Comparison of ENCODE assay signal across 1 cellular context in genomic region chr2:202871161-202872141, GRCh38.
TF ChIP-seq lines count a peak whose summit lies in the region.

Gene ICA1L (minus strand): TSS chr2:202871766. CDS start chr2:202829009, 42,757 bp downstream.

TF ChIP-seq in HepG2, 621 proteins besides CTCF, POLR2A, EP300 and RAD21 (continued from another document):
- TF ChIP-seq ZNF776 (CRISPR knock-in tag; IDR thresholded peaks at IDR 0.05) (no peak; the same call in 1 of the 2 replicates), MYC (CRISPR knock-in tag; IDR thresholded peaks at IDR 0.05; ENCODE audit: borderline replicate concordance) (peak; percentile 45; the same call in 1 of the 2 replicates), ZNF550 (CRISPR knock-in tag; IDR thresholded peaks at IDR 0.05; ENCODE audit: borderline replicate concordance) (no peak; the same call in 1 of the 2 replicates), PAF1 (CRISPR knock-in tag; IDR thresholded peaks at IDR 0.05) (no peak), HNF1A (IDR thresholded peaks at IDR 0.05; ENCODE audit: low read depth) (no peak), HNF1A (CRISPR knock-in tag; IDR thresholded peaks at IDR 0.05; ENCODE audit: borderline replicate concordance) (no peak), ZNF710 (CRISPR knock-in tag; IDR thresholded peaks at IDR 0.05; ENCODE audit: borderline replicate concordance) (peak; percentile 29; the same call in 1 of the 2 replicates), ZFP90 (CRISPR knock-in tag; IDR thresholded peaks at IDR 0.05; ENCODE audit: borderline replicate concordance) (no peak; the same call in 1 of the 2 replicates), NFAT5 (CRISPR knock-in tag; IDR thresholded peaks at IDR 0.05) (peak; percentile 63; the same call in 1 of the 2 replicates), MTERF4 (CRISPR knock-in tag; IDR thresholded peaks at IDR 0.05) (no peak), CENPBD1 (CRISPR knock-in tag; IDR thresholded peaks at IDR 0.05; ENCODE audit: borderline replicate concordance, low read depth) (no peak), RXRB (CRISPR knock-in tag; IDR thresholded peaks at IDR 0.05; ENCODE audit: borderline replicate concordance) (no peak)
